8 cellular contexts compared by ENCODE assay signal in genomic region chr20:62804632-62805364, GRCh38. TPM values are rescaled to one million over a fixed set of nuclear protein-coding genes. Genes with fewer than 3 reads are reported as not detected.
DNase-seq lines count a peak whose midpoint lies in the region; ATAC-seq and TF ChIP-seq lines count a peak whose summit lies in the region.

OGFR (plus strand) TSS chr20:62804835; CDS start chr20:62804860, 25 bp downstream.

- H3K27ac ChIP-seq in adipose tissue (ENCODE audit: low read depth, low read length) (no peak within 1 kb of the TSS), psoas muscle (peak within 1 kb of the TSS; percentile 68), aorta (ENCODE audit: low read depth in 1 of 2, low read length in 2 of 2) (peak within 1 kb of the TSS in 1 of 2 donors; percentile 58)

- H3K9me3 ChIP-seq in psoas muscle (no peaks in the 10 kb centered on the region), aorta (ENCODE audit: control insufficient read depth, low read length) (no peaks in the 10 kb centered on the region)

- H3K36me3 ChIP-seq in psoas muscle (ENCODE audit: insufficient read depth in 1 of 2, low read depth in 1 of 2): peaks cover 2 to 38% of the 10 kb centered on the region in 2 donors
- peaks cover 0 to 7% of the 10 kb centered on the region in 2 donors for H3K36me3 ChIP-seq in aorta (ENCODE audit: control insufficient read depth in 1 of 2, insufficient read depth in 2 of 2, low read length in 1 of 2)

- ATAC-seq in GM18498 (IDR thresholded peaks at IDR 0.05; ENCODE audit: unreplicated experiment) (peak; percentile 60), HG03354 (IDR thresholded peaks at IDR 0.05; ENCODE audit: poor library complexity, severe bottlenecking, unreplicated experiment) (peak; percentile 56), left cardiac atrium (peak; percentile 49 to 69), psoas muscle (peak in 1 of 4 donors; percentile 32), aorta (ENCODE audit: low FRiP score) (no peak)

- intact Hi-C loops in left cardiac atrium (cut with DNase I): loop anchor here (5.0 kb wide), 1 partner anchor 137 kb away; no protein-coding TSS in a partner anchor
- intact Hi-C loops in psoas muscle (cut with DNase I): loop anchor here in 1 of 2 donors (5.0 to 10.0 kb wide), 3 partner anchors 130 to 420 kb away; partner anchors contain the start of genes GID8 and RPS21
- intact Hi-C loops in aorta (cut with DNase I): loop anchor here (5.0 to 10.0 kb wide), 4 partner anchors 137 to 307 kb away; partner anchors contain the start of gene SLC17A9 (in 1 of the 2)

- peaks cover 31% of the 10 kb centered on the region for H3K4me1 ChIP-seq in psoas muscle
- H3K4me1 ChIP-seq in aorta (ENCODE audit: control insufficient read depth in 1 of 2, insufficient read depth in 2 of 2, low read length in 2 of 2): no peaks in the 10 kb centered on the region

- H3K4me3 ChIP-seq in psoas muscle (peak within 1 kb of the TSS; percentile 84), aorta (ENCODE audit: low read length in 2 of 2) (peak within 1 kb of the TSS; percentile 91 to 93)

- DNase-seq in T follicular helper cell (ENCODE audit: low read depth) (peak; percentile 67), left cardiac atrium (peak; percentile 78), psoas muscle (peak; percentile 66 to 80), aorta (peak; percentile 82 to 90), cerebellar nuclear complex (lab: John Stamatoyannopoulos, UW) (no peak)

- no peak for TF ChIP-seq CTCF in psoas muscle (IDR thresholded peaks at IDR 0.05)

- no peaks in the 10 kb centered on the region for H3K27me3 ChIP-seq in psoas muscle (ENCODE audit: insufficient read depth in 3 of 3, low read length in 2 of 3)
- H3K27me3 ChIP-seq in aorta (ENCODE audit: control insufficient read depth in 1 of 2, insufficient read depth in 2 of 2, low read length in 1 of 2): no peaks in the 10 kb centered on the region

- 0 to 1% (median 0%) methylated on average over 43 to 96 of the region's 103 CpGs for WGBS in adipose tissue, 3 donors
- WGBS in psoas muscle, 3 donors: 1% methylated on average over 30 to 96 of the region's 103 CpGs
- 1% methylated on average over 32 to 103 of the region's 103 CpGs for WGBS in aorta, 2 donors

RNA-seq across cellular contexts. Expression of gene OGFR, which starts in this region (rescaled TPM):
- polyA plus RNA-seq in adipose tissue (10 to 100 TPM; 27.3 to 41.6 (median 32.9) TPM), psoas muscle (10 to 100 TPM; 11.6 to 21.6 (median 15.5) TPM), aorta (10 to 100 TPM; 18.5 to 58.8 TPM)
- total RNA-seq in left cardiac atrium (10 to 100 TPM; 23.3 to 23.6 TPM), psoas muscle (10 to 100 TPM; 17.3 to 20.9 (median 19.4) TPM), aorta (10 to 100 TPM; 31.7 to 42.6 TPM)

Comparison
In these comparisons a context has a peak if more than half of its experiments do, and no peak if none do; other contexts are left out.
1. DNase-seq: peak in T follicular helper cell (single experiment), left cardiac atrium (single experiment), psoas muscle (2 of 2) and aorta (2 of 2); none in cerebellar nuclear complex (0 of 2).